ENCODE assay signal across 29 cellular contexts in genomic region chr3:97010881-97011657, GRCh38.
"Had no signal": no experiment of that assay in that cellular context is flagged by ENCODE, and none has a peak within 500 bp of the region (broad histone marks: within the 10 kb centered on the region; RNA-seq: fewer than 3 reads in every experiment).

No MANE protein-coding gene starts in this region.

- ATAC-seq: activated CD4-positive, CD25-positive, alpha-beta regulatory T cell treated with anti-CD3 and anti-CD28 coated beads, Interleukin-2, amount 50 U/mL, for 24 hours; body of pancreas; foreskin keratinocyte; heart left ventricle; left colon; pancreas; right cardiac atrium; stimulated activated naive B cell treated with anti-CD40 and anti-IgM and Interleukin-4, amounts not matched to agents 10 μg/mL and 1 μg/mL and 100 μg/mL, for 72 hours had no signal

- H3K27ac ChIP-seq: body of pancreas, foreskin keratinocyte, heart left ventricle, pancreas, prostate gland, stomach, suprapubic skin, tibial nerve, WERI-Rb-1 had no signal

- H3K4me1 ChIP-seq: body of pancreas, foreskin keratinocyte, heart left ventricle, pancreas, prostate gland, stomach, suprapubic skin, tibial nerve had no signal

- DNase-seq: activated CD4-positive, alpha-beta T cell treated with anti-CD3 and anti-CD28 coated beads for 48 hours; activated CD4-positive, alpha-beta T cell treated with anti-CD3 and anti-CD28 coated beads, Interleukin-2, amount 50 U/mL, for 48 hours; activated CD8-positive, alpha-beta memory T cell treated with anti-CD3 and anti-CD28 coated beads for 24 hours; activated effector memory CD4-positive, alpha-beta T cell treated with Interleukin-2 at 50 U/mL for 16 hours; activated naive CD4-positive, alpha-beta T cell treated with Interleukin-2 at 50 U/mL for 16 hours; aorta; body of pancreas; effector CD8-positive, alpha-beta T cell; erythroblast; foreskin keratinocyte; heart left ventricle; hypothalamus; immature natural killer cell; kidney; left colon; naive B cell; nucleus accumbens; pancreas; right cardiac atrium; stimulated activated CD4-positive, alpha-beta T cell treated with anti-CD3 and anti-CD28 coated beads, Interleukin-15, amount 100 ng/mL, for 24 hours; stimulated activated CD4-positive, alpha-beta T cell treated with anti-CD3 and anti-CD28 coated beads, Interleukin-2, amount 100 ng/mL, for 24 hours; stimulated activated naive B cell treated with anti-CD40 and anti-IgM and Interleukin-4, amounts not matched to agents 10 μg/mL and 1 μg/mL and 100 μg/mL, for 72 hours; stomach; T-helper 9 cell; WERI-Rb-1 had no signal

- H3K36me3 ChIP-seq: heart left ventricle, pancreas, prostate gland, stomach, suprapubic skin, tibial nerve, WERI-Rb-1 had no signal

- H3K4me3 ChIP-seq: body of pancreas, heart left ventricle, pancreas, prostate gland, stomach, suprapubic skin, tibial nerve had no signal

- H3K27me3 ChIP-seq: body of pancreas, foreskin keratinocyte, heart left ventricle, pancreas, stomach, suprapubic skin, tibial nerve had no signal

- H3K9me3 ChIP-seq: body of pancreas, pancreas, prostate gland, suprapubic skin had no signal
